ENCODE assay signal across 24 cellular contexts in the genomic region with DNA sequence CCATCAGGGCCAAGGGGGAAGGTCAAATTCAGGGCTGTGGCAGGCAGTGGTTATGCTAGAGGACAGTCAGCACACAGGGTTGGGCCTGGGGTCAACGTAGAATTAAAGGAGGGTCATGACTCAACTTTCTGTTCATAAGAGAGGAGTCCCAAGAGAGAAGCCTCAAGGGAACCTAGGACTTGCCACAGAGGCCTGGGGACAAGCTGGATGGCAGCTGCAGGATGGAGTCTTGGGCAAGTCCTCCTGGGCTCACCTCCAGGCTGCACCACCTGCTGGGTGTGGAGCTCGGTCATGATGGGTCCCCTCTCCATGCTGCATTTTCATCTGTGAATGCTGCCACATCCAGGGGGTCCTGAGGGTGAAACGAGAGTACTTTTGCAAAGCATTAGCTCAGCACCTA. TPM values are rescaled to one million over a fixed set of nuclear protein-coding genes. Genes with fewer than 3 reads are reported as not detected.
DNase-seq lines count a peak whose midpoint lies in the region; ATAC-seq, FAIRE-seq and TF ChIP-seq lines count a peak whose summit lies in the region.
"Had no signal": no experiment of that assay in that cellular context is flagged by ENCODE, and none has a peak within 500 bp of the region (broad histone marks: within the 10 kb centered on the region; RNA-seq: fewer than 3 reads in every experiment).

No MANE protein-coding gene starts in this region.

- DNase-seq in HepG2 (ENCODE audit: low spot score) (no peak), right lobe of liver (no peak), GF-D8 (lab: John Stamatoyannopoulos, UW) (peak; percentile 10), neural progenitor cell (ENCODE audit: low spot score) (no peak), small intestine (peak; percentile 37), NCI-H2196 (lab: John Stamatoyannopoulos, UW; ENCODE audit: unreplicated experiment) (no peak), osteoblast (ENCODE audit: insufficient read length, low spot score, missing footprints) (no peak), MG63 (no peak)
- DNase-seq: BE2C; CD4-positive, CD25-positive, alpha-beta regulatory T cell; CD8-positive, alpha-beta memory T cell; DMS153; DND-41; GM23248; H7; HCEC 1CT had no signal

- H3K36me3 Mint-ChIP-seq in neural progenitor cell: no peaks in the 10 kb centered on the region
- H3K36me3 Mint-ChIP-seq: CD4-positive, CD25-positive, alpha-beta regulatory T cell had no signal

- TF ChIP-seq POLR2A in HepG2 (IDR thresholded peaks at IDR 0.05; ENCODE audit: insufficient read depth in 1 of 2, low read depth in 2 of 2, low read length in 2 of 2) (no peak), right lobe of liver (IDR thresholded peaks at IDR 0.05) (no peak)

- CTCF ChIA-PET in HepG2 (lab: Yijun Ruan, JAX; ENCODE audit: low intra/inter-chr PET ratio, low total read pairs): no interaction called here

- H3K27me3 Mint-ChIP-seq in neural progenitor cell (ENCODE audit: insufficient read depth, low read depth): peaks cover under 1% of the 10 kb centered on the region

- no TSS peak for BruUV-seq in HepG2 (replicated peaks; lab: Mats Ljungman, UMichigan)

- peaks cover 16% of the 10 kb centered on the region for H3K4me1 Mint-ChIP-seq in neural progenitor cell

- ATAC-seq in HepG2 (peak; percentile 23; the same call in 2 of the 3 replicates), right lobe of liver (no peak)
- ATAC-seq: GM12878 had no signal

- H3K79me2 ChIP-seq in HepG2 (ENCODE audit: insufficient read depth, low read length) (no peaks in the 10 kb centered on the region), neural progenitor cell (ENCODE audit: low read depth) (no peaks in the 10 kb centered on the region), osteoblast (ENCODE audit: insufficient read depth, low read length) (no peaks in the 10 kb centered on the region)

- no peak overlapping the region for H3K27ac ChIP-seq in HepG2 (ENCODE audit: extremely low read length, insufficient read depth, low read length)
- no peak overlapping the region for H3K27ac ChIP-seq in right lobe of liver
- no peak overlapping the region for H3K27ac ChIP-seq in neural progenitor cell
- H3K27ac ChIP-seq in small intestine (ENCODE audit: low read depth in 1 of 2, low read length in 1 of 2): no peak overlapping the region
- H3K27ac ChIP-seq in osteoblast (ENCODE audit: low read depth, low read length): no peak overlapping the region
- H3K27ac ChIP-seq: C4-2B, GM23248 had no signal

- H4K20me1 ChIP-seq in HepG2 (ENCODE audit: insufficient read depth, low read length) (no peaks in the 10 kb centered on the region), neural progenitor cell (ENCODE audit: low read depth) (no peaks in the 10 kb centered on the region), osteoblast (ENCODE audit: insufficient read depth, low read length) (no peaks in the 10 kb centered on the region)

- H3K36me3 ChIP-seq in HepG2 (replicated peaks in 1 of 2; ENCODE audit: control insufficient read depth in 1 of 2, insufficient read depth in 2 of 2, low read length in 2 of 2) (no peaks in the 10 kb centered on the region), right lobe of liver (no peaks in the 10 kb centered on the region), neural progenitor cell (no peaks in the 10 kb centered on the region), small intestine (ENCODE audit: control insufficient read depth in 2 of 2, insufficient read depth in 2 of 2, low read length in 2 of 2) (no peaks in the 10 kb centered on the region), osteoblast (ENCODE audit: insufficient read depth, low read length) (no peaks in the 10 kb centered on the region), MG63 (no peaks in the 10 kb centered on the region)
- H3K36me3 ChIP-seq: BE2C had no signal

- WGBS in HepG2 (ENCODE audit: low lambda C conversion rate): 6% methylated on average over 2 of the region's 3 CpGs
- WGBS in right lobe of liver (ENCODE audit: insufficient coverage, low coverage, low lambda C conversion rate, missing lambda C conversion rate): 80% methylated on average over 1 of the region's 3 CpGs
- WGBS in small intestine, 3 donors: 15 to 71% (median 41%) methylated on average over 3 of the region's 3 CpGs

- H3K9me3 Mint-ChIP-seq in neural progenitor cell: no peaks in the 10 kb centered on the region
- H3K9me3 Mint-ChIP-seq: CD4-positive, CD25-positive, alpha-beta regulatory T cell; CD8-positive, alpha-beta memory T cell had no signal

- TF ChIP-seq CTCF in HepG2 (CRISPR knock-in tag; IDR thresholded peaks at IDR 0.05): no peak
- no peak for TF ChIP-seq CTCF in right lobe of liver (IDR thresholded peaks at IDR 0.05)
- no peak for TF ChIP-seq CTCF in neural progenitor cell (IDR thresholded peaks at IDR 0.05)
- no peak for TF ChIP-seq CTCF in osteoblast (IDR thresholded peaks at IDR 0.05; ENCODE audit: extremely low read depth, low read depth, low read length)

- H3F3A ChIP-seq in neural progenitor cell (ENCODE audit: low read depth): no peaks in the 10 kb centered on the region

- H3K27ac Mint-ChIP-seq in neural progenitor cell: peak overlapping the region; percentile 78
- H3K27ac Mint-ChIP-seq: CD8-positive, alpha-beta memory T cell had no signal

- H3K9ac ChIP-seq in HepG2 (ENCODE audit: insufficient read depth, low read depth, low read length): no peak overlapping the region
- no peak overlapping the region for H3K9ac ChIP-seq in neural progenitor cell
- H3K9ac ChIP-seq: GM23248 had no signal

- H3K4me3 ChIP-seq in HepG2 (replicated peaks in 1 of 3; ENCODE audit: insufficient read depth in 1 of 3, low read depth in 2 of 3, low read length in 3 of 3): no peak overlapping the region
- H3K4me3 ChIP-seq in right lobe of liver: no peak overlapping the region
- no peak overlapping the region for H3K4me3 ChIP-seq in neural progenitor cell
- no peak overlapping the region for H3K4me3 ChIP-seq in small intestine (ENCODE audit: low read depth in 1 of 2, low read length in 2 of 2)
- no peak overlapping the region for H3K4me3 ChIP-seq in osteoblast (ENCODE audit: insufficient read depth, low read length)
- no peak overlapping the region for H3K4me3 ChIP-seq in MG63
- H3K4me3 ChIP-seq: GM12878, GM23248 had no signal

- no peak for TF ChIP-seq RAD21 in HepG2 (CRISPR knock-in tag; IDR thresholded peaks at IDR 0.05)

- FAIRE-seq in HepG2 (lab: Jason Lieb, UNC) (no peak), small intestine (lab: Jason Lieb, UNC) (no peak)
- FAIRE-seq: A204.1, D721Med, G401.6, GM12878, GM19239, H1 had no signal

- H3K27me3 ChIP-seq in HepG2 (ENCODE audit: control insufficient read depth in 1 of 2, insufficient read depth in 2 of 2, low read length in 2 of 2): peaks cover 5 to 37% of the 10 kb centered on the region in 2 experiments; a peak in 4 of 5 replicates
- no peaks in the 10 kb centered on the region for H3K27me3 ChIP-seq in right lobe of liver
- H3K27me3 ChIP-seq in neural progenitor cell: no peaks in the 10 kb centered on the region
- H3K27me3 ChIP-seq in small intestine (ENCODE audit: control insufficient read depth in 2 of 2, insufficient read depth in 2 of 2, low read length in 2 of 2): no peaks in the 10 kb centered on the region
- peaks cover 3% of the 10 kb centered on the region for H3K27me3 ChIP-seq in osteoblast (ENCODE audit: insufficient read depth, low read length)
- H3K27me3 ChIP-seq in MG63: no peaks in the 10 kb centered on the region
- H3K27me3 ChIP-seq: BE2C had no signal

- no peaks in the 10 kb centered on the region for H3K9me3 ChIP-seq in HepG2 (ENCODE audit: low read length)
- no peaks in the 10 kb centered on the region for H3K9me3 ChIP-seq in right lobe of liver
- H3K9me3 ChIP-seq in neural progenitor cell (ENCODE audit: low read depth): no peaks in the 10 kb centered on the region
- H3K9me3 ChIP-seq in small intestine (ENCODE audit: control insufficient read depth, low read depth): no peaks in the 10 kb centered on the region
- no peaks in the 10 kb centered on the region for H3K9me3 ChIP-seq in osteoblast (ENCODE audit: low read depth, low read length)
- no peaks in the 10 kb centered on the region for H3K9me3 ChIP-seq in MG63
- H3K9me3 ChIP-seq: BE2C had no signal

- no peak for TF ChIP-seq EP300 in HepG2 (IDR thresholded peaks at IDR 0.05; ENCODE audit: low read depth in 2 of 2, low read length in 2 of 2)
- TF ChIP-seq EP300 in HepG2 (CRISPR knock-in tag; IDR thresholded peaks at IDR 0.05; ENCODE audit: borderline replicate concordance): no peak

- no peak overlapping the region for H2AFZ ChIP-seq in HepG2 (ENCODE audit: low read length)
- H2AFZ ChIP-seq in neural progenitor cell (replicated peaks): no peak overlapping the region
- no peak overlapping the region for H2AFZ ChIP-seq in osteoblast (ENCODE audit: low read length)
- H2AFZ ChIP-seq: GM23248 had no signal

- POLR2A ChIA-PET in HepG2 (lab: Yijun Ruan, JAX): no interaction called here

- no peak overlapping the region for H3K4me2 ChIP-seq in HepG2 (ENCODE audit: low read depth, low read length)
- no peak overlapping the region for H3K4me2 ChIP-seq in neural progenitor cell
- H3K4me2 ChIP-seq in osteoblast (ENCODE audit: insufficient read depth, low read length): no peak overlapping the region

- H3K4me3 Mint-ChIP-seq in neural progenitor cell: no peak overlapping the region
- H3K4me3 Mint-ChIP-seq: CD4-positive, CD25-positive, alpha-beta regulatory T cell; CD8-positive, alpha-beta memory T cell had no signal

- in situ Hi-C loops in HepG2 (cut with HindIII; ENCODE audit: extremely low pct_ligation_motif_present, low pct_unique_long_range_greater_than_20kb): loop anchor here (25.0 kb wide), 1 partner anchor 262 kb away; no protein-coding TSS in a partner anchor

- H3K4me1 ChIP-seq in HepG2 (ENCODE audit: insufficient read depth, low read length): peaks cover 30% of the 10 kb centered on the region
- H3K4me1 ChIP-seq in right lobe of liver: no peaks in the 10 kb centered on the region
- H3K4me1 ChIP-seq in neural progenitor cell: no peaks in the 10 kb centered on the region
- H3K4me1 ChIP-seq in small intestine (ENCODE audit: control insufficient read depth in 2 of 2, insufficient read depth in 1 of 2, low read depth in 1 of 2, low read length in 1 of 2): no peaks in the 10 kb centered on the region
- H3K4me1 ChIP-seq in osteoblast (ENCODE audit: insufficient read depth, low read length): no peaks in the 10 kb centered on the region
- H3K4me1 ChIP-seq: BE2C had no signal

- intact Hi-C loops in HepG2 (cut with micrococcal nuclease; ENCODE audit: unreplicated experiment): no loop called here
- intact Hi-C loops in right lobe of liver (cut with DNase I): no loop called here

RNA-seq across cellular contexts. Expression of a gene that starts 9.0 kb away (rescaled TPM):
- 10.5 and 16.6 TPM in 2 replicates for total RNA-seq in HepG2 (2016; rRNA removed; fragmentation: Illumina TruSeq; extraction: Trizol)
- 2.8 and 5.4 TPM in 2 replicates for total RNA-seq in HepG2 (2016; cell fraction: cytosol; rRNA removed; fragmentation: Illumina TruSeq; extraction: Trizol; ENCODE audit: low read depth)
- 7.9 and 14.6 TPM in 2 replicates for total RNA-seq in HepG2 (2016; cell fraction: insoluble cytoplasmic fraction; rRNA removed; fragmentation: Illumina TruSeq; extraction: Trizol)
- 9.4 and 9.8 TPM in 2 replicates for total RNA-seq in HepG2 (2016; cell fraction: membrane; rRNA removed; fragmentation: Illumina TruSeq; extraction: Trizol)
- total RNA-seq in HepG2 (2016; cell fraction: nucleus; rRNA removed; fragmentation: Illumina TruSeq; extraction: Trizol): 21.0 and 29.3 TPM in 2 replicates
- 11.4 and 12.0 TPM in 2 replicates for polyA plus RNA-seq in HepG2 (2011; rRNA removed)
- polyA plus RNA-seq in HepG2 (2011; cell fraction: cytosol; rRNA removed): 3.1 and 5.3 TPM in 2 replicates
- polyA plus RNA-seq in HepG2 (2011; cell fraction: nucleus; rRNA removed): 98.4 and 126 TPM in 2 replicates
- polyA plus RNA-seq in HepG2 (2012): 29.1 and 39.4 TPM in 2 replicates
- 3.2 and 4.2 TPM in 2 replicates for polyA plus RNA-seq in HepG2 (2016; cell fraction: cytosol; fragmentation: Illumina TruSeq; extraction: Trizol; ENCODE audit: low read depth)
- 18.9 and 27.7 TPM in 2 replicates for polyA plus RNA-seq in HepG2 (2016; cell fraction: insoluble cytoplasmic fraction; fragmentation: Illumina TruSeq; extraction: Trizol; ENCODE audit: low read depth)
- 4.9 and 6.5 TPM in 2 replicates for polyA plus RNA-seq in HepG2 (2016; cell fraction: membrane; fragmentation: Illumina TruSeq; extraction: Trizol; ENCODE audit: low read depth)
- polyA plus RNA-seq in HepG2 (2016; cell fraction: nucleus; fragmentation: Illumina TruSeq; extraction: Trizol; ENCODE audit: insufficient read depth, low read depth): 87.2 and 94.8 TPM in 2 replicates
- polyA minus RNA-seq in HepG2 (2011; rRNA and poly(A)+ RNA removed; ENCODE audit: low replicate concordance): 8.4 and 22.7 TPM in 2 replicates
- polyA minus RNA-seq in HepG2 (2011; cell fraction: cytosol; rRNA and poly(A)+ RNA removed): 15.8 and 17.9 TPM in 2 replicates
- polyA minus RNA-seq in HepG2 (2011; cell fraction: nucleus; rRNA and poly(A)+ RNA removed): 32.8 and 40.0 TPM in 2 replicates
- total RNA-seq in right lobe of liver: 1 to 10 TPM in 5 of 6 experiments, under 1 TPM in 1; 0.43 to 3.6 (median 1.3) TPM
- 6.2 and 16.7 TPM in 2 replicates for total RNA-seq in neural progenitor cell (ENCODE audit: low replicate concordance)
- polyA plus RNA-seq in small intestine: 10 to 100 TPM; 13.8 to 48.4 (median 19.2) TPM
- not detected in 2 replicates for total RNA-seq in osteoblast
- total RNA-seq in MG63 (2014; rRNA removed; shearing (Covaris generic); ENCODE audit: low replicate concordance): 0.17 and 1.1 TPM in 2 replicates
- total RNA-seq: GM23248 had no signal
- polyA plus RNA-seq: AG04450; CD4-positive, CD25-positive, alpha-beta regulatory T cell; CD8-positive, alpha-beta memory T cell; GM12878; GM23248 had no signal

RNA-seq across cellular contexts. Expression of a gene that starts 40.9 kb away (rescaled TPM):
- total RNA-seq in HepG2 (2016; rRNA removed; fragmentation: Illumina TruSeq; extraction: Trizol) (77.1 and 92.1 TPM in 2 replicates), right lobe of liver (100 to 1,000 TPM in 1 of 6 experiments, 10 to 100 TPM in 5; 35.6 to 103 (median 65.1) TPM), neural progenitor cell (ENCODE audit: low replicate concordance) (3.9 and 27.3 TPM in 2 replicates), osteoblast (33.6 and 34.7 TPM in 2 replicates)
- total RNA-seq in HepG2 (2016; cell fraction: cytosol; rRNA removed; fragmentation: Illumina TruSeq; extraction: Trizol; ENCODE audit: low read depth): 104 and 127 TPM in 2 replicates
- total RNA-seq in HepG2 (2016; cell fraction: insoluble cytoplasmic fraction; rRNA removed; fragmentation: Illumina TruSeq; extraction: Trizol): 66.8 and 94.8 TPM in 2 replicates
- total RNA-seq in HepG2 (2016; cell fraction: membrane; rRNA removed; fragmentation: Illumina TruSeq; extraction: Trizol): 149 and 180 TPM in 2 replicates
- total RNA-seq in HepG2 (2016; cell fraction: nucleus; rRNA removed; fragmentation: Illumina TruSeq; extraction: Trizol): 48.9 and 58.7 TPM in 2 replicates
- polyA plus RNA-seq in HepG2 (2011; rRNA removed) (81.2 and 109 TPM in 2 replicates), small intestine (10 to 100 TPM; 29.4 to 64.0 (median 44.1) TPM)
- 83.2 and 110 TPM in 2 replicates for polyA plus RNA-seq in HepG2 (2011; cell fraction: cytosol; rRNA removed)
- polyA plus RNA-seq in HepG2 (2011; cell fraction: nucleus; rRNA removed): 62.3 and 83.6 TPM in 2 replicates
- 77.3 and 145 TPM in 2 replicates for polyA plus RNA-seq in HepG2 (2012)
- 196 and 226 TPM in 2 replicates for polyA plus RNA-seq in HepG2 (2016; cell fraction: cytosol; fragmentation: Illumina TruSeq; extraction: Trizol; ENCODE audit: low read depth)
- polyA plus RNA-seq in HepG2 (2016; cell fraction: insoluble cytoplasmic fraction; fragmentation: Illumina TruSeq; extraction: Trizol; ENCODE audit: low read depth): 104 and 130 TPM in 2 replicates
- polyA plus RNA-seq in HepG2 (2016; cell fraction: membrane; fragmentation: Illumina TruSeq; extraction: Trizol; ENCODE audit: low read depth): 235 and 242 TPM in 2 replicates
- 122 and 127 TPM in 2 replicates for polyA plus RNA-seq in HepG2 (2016; cell fraction: nucleus; fragmentation: Illumina TruSeq; extraction: Trizol; ENCODE audit: insufficient read depth, low read depth)
- polyA minus RNA-seq in HepG2 (2011; rRNA and poly(A)+ RNA removed; ENCODE audit: low replicate concordance): 22.5 and 101 TPM in 2 replicates
- 26.1 and 26.7 TPM in 2 replicates for polyA minus RNA-seq in HepG2 (2011; cell fraction: cytosol; rRNA and poly(A)+ RNA removed)
- polyA minus RNA-seq in HepG2 (2011; cell fraction: nucleus; rRNA and poly(A)+ RNA removed): 17.8 and 21.8 TPM in 2 replicates
- total RNA-seq in MG63 (2014; rRNA removed; shearing (Covaris generic); ENCODE audit: low replicate concordance): 22.5 and 71.0 TPM in 2 replicates

Comparison
In these comparisons a context has a peak if more than half of its experiments do, and no peak if none do; other contexts are left out.
1. DNase-seq: peak in GF-D8 (single experiment) and small intestine (single experiment); none in HepG2 (single experiment), right lobe of liver (0 of 3), neural progenitor cell (single experiment), NCI-H2196 (single experiment), osteoblast (single experiment) and MG63 (single experiment).